20 cellular contexts compared by ENCODE assay signal in genomic region chr9:6239048-6239461, GRCh38. TPM values are rescaled to one million over a fixed set of nuclear protein-coding genes. Genes with fewer than 3 reads are reported as not detected.
DNase-seq lines count a peak whose midpoint lies in the region; ATAC-seq and TF ChIP-seq lines count a peak whose summit lies in the region.
"Had no signal": no experiment of that assay in that cellular context is flagged by ENCODE, and none has a peak within 500 bp of the region (broad histone marks: within the 10 kb centered on the region; RNA-seq: fewer than 3 reads in every experiment).

No MANE protein-coding gene starts in this region.

- no peak for ATAC-seq in CD8-positive, alpha-beta T cell
- ATAC-seq: activated T-cell treated with anti-CD3 and anti-CD28 coated beads, Interleukin-2, amount 50 U/mL, for 72 hours; natural killer cell had no signal

- H4K91ac ChIP-seq in neuronal stem cell (ENCODE audit: low read depth, low read length, poor library complexity), result no peak overlapping the region

- intact Hi-C loops in CD8-positive, alpha-beta T cell (cut with DNase I, micrococcal nuclease), result no loop called here

- H3K9me3 Mint-ChIP-seq in CD8-positive, alpha-beta T cell, result no peaks in the 10 kb centered on the region
- H3K9me3 Mint-ChIP-seq: activated T-cell treated with anti-CD3 and anti-CD28 coated beads, Interleukin-2, amount 50 U/mL, for 72 hours; natural killer cell had no signal

- H3K9me3 ChIP-seq in neuronal stem cell (replicated peaks in 1 of 2; ENCODE audit: control insufficient read depth in 2 of 2, insufficient read depth in 1 of 2, low read depth in 1 of 2, low read length in 2 of 2), result no peaks in the 10 kb centered on the region
- no peaks in the 10 kb centered on the region; the same call in 1 of the 2 replicates for H3K9me3 ChIP-seq in HAP-1
- no peaks in the 10 kb centered on the region for H3K9me3 ChIP-seq in CD8-positive, alpha-beta T cell (ENCODE audit: low read length)

- POLR2A ChIA-PET in CD8-positive, alpha-beta T cell (lab: Charles Lee), result no interaction called here

- no peak overlapping the region for H2BK120ac ChIP-seq in neuronal stem cell (ENCODE audit: low read depth, low read length)

- H3K4me3 ChIP-seq in HFF-Myc (replicated peaks; ENCODE audit: low read depth, low read length), result no peak overlapping the region
- no peak overlapping the region for H3K4me3 ChIP-seq in fibroblast of the aortic adventitia (ENCODE audit: low read depth, low read length)
- H3K4me3 ChIP-seq in neuronal stem cell (ENCODE audit: low read length in 2 of 2), result no peak overlapping the region
- no peak overlapping the region for H3K4me3 ChIP-seq in HAP-1
- H3K4me3 ChIP-seq in CD8-positive, alpha-beta T cell (ENCODE audit: low read depth, low read length), result no peak overlapping the region

- peaks cover 1 to 2% of the 10 kb centered on the region in 2 donors for H3K4me1 ChIP-seq in neuronal stem cell (ENCODE audit: control insufficient read depth in 2 of 2, insufficient read depth in 1 of 2, low read depth in 1 of 2, low read length in 2 of 2)
- no peaks in the 10 kb centered on the region for H3K4me1 ChIP-seq in HAP-1
- no peaks in the 10 kb centered on the region for H3K4me1 ChIP-seq in CD8-positive, alpha-beta T cell (ENCODE audit: insufficient read depth, low read length)

- H3K18ac ChIP-seq in neuronal stem cell (ENCODE audit: low read length), result no peak overlapping the region

- in situ Hi-C loops in HAP-1 (cut with MboI; ENCODE audit: low sequenced_read_pairs), result no loop called here

- no peak overlapping the region for H2BK15ac ChIP-seq in neuronal stem cell (ENCODE audit: low read length)

- no peak overlapping the region for H3K4ac ChIP-seq in neuronal stem cell (ENCODE audit: low read length)

- H3K4me3 Mint-ChIP-seq in CD8-positive, alpha-beta T cell, result no peak overlapping the region
- H3K4me3 Mint-ChIP-seq: activated naive CD8-positive, alpha-beta T cell treated with anti-CD3 and anti-CD28 coated beads, Interleukin-2, amount 10 ng/mL, durations not matched to agents 7 days and 5 days; activated T-cell treated with anti-CD3 and anti-CD28 coated beads, Interleukin-2, amount 50 U/mL, for 72 hours; memory B cell; natural killer cell had no signal

- H3K27ac ChIP-seq in neuronal stem cell (replicated peaks; ENCODE audit: low read length), result no peak overlapping the region
- H3K27ac ChIP-seq in CD8-positive, alpha-beta T cell (ENCODE audit: low read depth, low read length), result no peak overlapping the region
- H3K27ac ChIP-seq: WERI-Rb-1 had no signal

- peak; percentile 26 for DNase-seq in HFF-Myc (ENCODE audit: extremely low read depth, low read depth)
- peak; percentile 21 for DNase-seq in SW480 (ENCODE audit: low spot score)
- DNase-seq in fibroblast of the aortic adventitia (ENCODE audit: low read depth), result peak; percentile 33
- DNase-seq in neuronal stem cell (ENCODE audit: low spot score), result no peak
- DNase-seq in activated gamma-delta T cell (lab: John Stamatoyannopoulos, UW), result no peak
- DNase-seq in HAP-1 (ENCODE audit: low spot score in 2 of 2), result no peak
- DNase-seq in NCI-H2227 treated with DMSO at 0.1 percent for 48 hours (lab: John Stamatoyannopoulos, UW), result no peak
- no peak for DNase-seq in CD8-positive, alpha-beta T cell
- DNase-seq: activated CD4-positive, alpha-beta T cell treated with anti-CD3 and anti-CD28 coated beads, Interleukin-2, amount 50 U/mL, for 48 hours; activated naive CD8-positive, alpha-beta T cell treated with anti-CD3 and anti-CD28 coated beads, Interleukin-2, amount 10 ng/mL, durations not matched to agents 7 days and 5 days; activated T-cell treated with anti-CD3 and anti-CD28 coated beads, Interleukin-2, amount 50 U/mL, for 72 hours; glutamatergic neuron; natural killer cell; NCI-H1930; NCI-H510A treated with DMSO at 0.1 percent for 48 hours; SHP77; stimulated activated CD4-positive, alpha-beta T cell treated with anti-CD3 and anti-CD28 coated beads, Interleukin-12 subunit alpha, Interleukin-12 subunit beta, amount 100 ng/mL, for 4 hours; WERI-Rb-1 had no signal

- H3K36me3 Mint-ChIP-seq in CD8-positive, alpha-beta T cell, result no peaks in the 10 kb centered on the region
- H3K36me3 Mint-ChIP-seq: activated naive CD8-positive, alpha-beta T cell treated with anti-CD3 and anti-CD28 coated beads, Interleukin-2, amount 10 ng/mL, durations not matched to agents 7 days and 5 days; memory B cell; natural killer cell had no signal

- TF ChIP-seq CTCF in HFF-Myc (IDR thresholded peaks at IDR 0.05; ENCODE audit: low read depth, low read length, missing control alignments) (no peak), fibroblast of the aortic adventitia (IDR thresholded peaks at IDR 0.05; ENCODE audit: insufficient read depth, low read length) (no peak)
- TF ChIP-seq CTCF in CD8-positive, alpha-beta T cell (IDR thresholded peaks at IDR 0.05), result no peak

- H2BK12ac ChIP-seq in neuronal stem cell (ENCODE audit: low read length), result no peak overlapping the region

- no peak overlapping the region for H3K14ac ChIP-seq in neuronal stem cell (ENCODE audit: low read length)

- no peak overlapping the region for H2AK5ac ChIP-seq in neuronal stem cell (ENCODE audit: low read depth, low read length)

- peak overlapping the region; percentile 72 for H2AFZ ChIP-seq in neuronal stem cell (ENCODE audit: low read length)

- no CpG with 5 or more reads among the region's 5 CpGs for WGBS in neuronal stem cell (ENCODE audit: extremely low coverage in 2 of 2, insufficient read length in 2 of 2, insufficient replicate concordance in 1 of 2), 2 donors

- no peaks in the 10 kb centered on the region for H3K4me1 Mint-ChIP-seq in CD8-positive, alpha-beta T cell (ENCODE audit: low read depth)
- H3K4me1 Mint-ChIP-seq: activated naive CD8-positive, alpha-beta T cell treated with anti-CD3 and anti-CD28 coated beads, Interleukin-2, amount 10 ng/mL, durations not matched to agents 7 days and 5 days; memory B cell; natural killer cell had no signal

- H3K23ac ChIP-seq in neuronal stem cell (ENCODE audit: low read depth, low read length, poor library complexity), result no peak overlapping the region

- no peak overlapping the region for H3K27ac Mint-ChIP-seq in CD8-positive, alpha-beta T cell
- H3K27ac Mint-ChIP-seq: activated naive CD8-positive, alpha-beta T cell treated with anti-CD3 and anti-CD28 coated beads, Interleukin-2, amount 10 ng/mL, durations not matched to agents 7 days and 5 days; activated T-cell treated with anti-CD3 and anti-CD28 coated beads, Interleukin-2, amount 50 U/mL, for 72 hours; memory B cell; natural killer cell had no signal

- CTCF ChIA-PET in CD8-positive, alpha-beta T cell (lab: Charles Lee), result no interaction called here

- no peak overlapping the region for H4K8ac ChIP-seq in neuronal stem cell (ENCODE audit: low read depth, low read length)

- no peaks in the 10 kb centered on the region for H3K36me3 ChIP-seq in neuronal stem cell (replicated peaks in 1 of 2; ENCODE audit: control insufficient read depth in 2 of 2, insufficient read depth in 2 of 2, low read length in 2 of 2)
- H3K36me3 ChIP-seq in HAP-1 (replicated peaks), result no peaks in the 10 kb centered on the region
- no peaks in the 10 kb centered on the region for H3K36me3 ChIP-seq in CD8-positive, alpha-beta T cell (ENCODE audit: insufficient read depth, low read length)
- H3K36me3 ChIP-seq: WERI-Rb-1 had no signal

- peaks cover 10% of the 10 kb centered on the region for H3K27me3 Mint-ChIP-seq in CD8-positive, alpha-beta T cell (ENCODE audit: low read depth)

- no peak overlapping the region for H3K9ac ChIP-seq in neuronal stem cell (ENCODE audit: low read depth, low read length, poor library complexity)

- no peaks in the 10 kb centered on the region for H3K27me3 ChIP-seq in neuronal stem cell (ENCODE audit: control insufficient read depth in 3 of 3, insufficient read depth in 3 of 3, low read depth in 1 of 3, low read length in 3 of 3)
- no peaks in the 10 kb centered on the region for H3K27me3 ChIP-seq in HAP-1 (ENCODE audit: low read depth)
- peaks cover 3% of the 10 kb centered on the region for H3K27me3 ChIP-seq in CD8-positive, alpha-beta T cell (ENCODE audit: insufficient read depth, low read length)

- no peak overlapping the region for H3K4me2 ChIP-seq in neuronal stem cell (ENCODE audit: insufficient read depth, low read length, poor library complexity, severe bottlenecking)

- no peaks in the 10 kb centered on the region for H3K79me1 ChIP-seq in neuronal stem cell (ENCODE audit: low read depth, low read length)

- no peak overlapping the region for H2BK5ac ChIP-seq in neuronal stem cell (ENCODE audit: low read length)

RNA-seq across cellular contexts. Expression of gene IL33, which starts 23.4 kb away (rescaled TPM):
- 73.9 and 215 TPM in 2 replicates for total RNA-seq in fibroblast of the aortic adventitia (ENCODE audit: low replicate concordance)
- 0.03 TPM for polyA plus RNA-seq in neuronal stem cell (2013, experiment 1 of 2)
- 0.01 TPM for polyA plus RNA-seq in neuronal stem cell (2013, experiment 2 of 2)
- total RNA-seq in CD8-positive, alpha-beta T cell, result not detected
- total RNA-seq: activated naive CD8-positive, alpha-beta T cell treated with anti-CD3 and anti-CD28 coated beads, Interleukin-2, amount 10 ng/mL, durations not matched to agents 7 days and 5 days; activated T-cell treated with anti-CD3 and anti-CD28 coated beads, Interleukin-2, amount 50 U/mL, for 72 hours; natural killer cell; T-helper 1 cell treated with Interleukin-12 subunit alpha and Interleukin-12 subunit beta and Interleukin-4 antibody, amounts not matched to agents 30 ng/mL and 1 ng/mL, for 36 hours had no signal

Comparison
In these comparisons a context has a peak if more than half of its experiments do, and no peak if none do; other contexts are left out.
1. DNase-seq: peak in HFF-Myc (single experiment), SW480 (single experiment) and fibroblast of the aortic adventitia (single experiment); none in neuronal stem cell (single experiment), activated gamma-delta T cell (single experiment), HAP-1 (0 of 2), NCI-H2227 treated with DMSO at 0.1 percent for 48 hours (single experiment) and CD8-positive, alpha-beta T cell (0 of 7).
2. RNA of gene IL33, which starts 23.4 kb away (total RNA-seq): 73.9 to 215 TPM in fibroblast of the aortic adventitia; not detected in CD8-positive, alpha-beta T cell; every median in the first group is over 10 times any median in the second.